In the genomic region with DNA sequence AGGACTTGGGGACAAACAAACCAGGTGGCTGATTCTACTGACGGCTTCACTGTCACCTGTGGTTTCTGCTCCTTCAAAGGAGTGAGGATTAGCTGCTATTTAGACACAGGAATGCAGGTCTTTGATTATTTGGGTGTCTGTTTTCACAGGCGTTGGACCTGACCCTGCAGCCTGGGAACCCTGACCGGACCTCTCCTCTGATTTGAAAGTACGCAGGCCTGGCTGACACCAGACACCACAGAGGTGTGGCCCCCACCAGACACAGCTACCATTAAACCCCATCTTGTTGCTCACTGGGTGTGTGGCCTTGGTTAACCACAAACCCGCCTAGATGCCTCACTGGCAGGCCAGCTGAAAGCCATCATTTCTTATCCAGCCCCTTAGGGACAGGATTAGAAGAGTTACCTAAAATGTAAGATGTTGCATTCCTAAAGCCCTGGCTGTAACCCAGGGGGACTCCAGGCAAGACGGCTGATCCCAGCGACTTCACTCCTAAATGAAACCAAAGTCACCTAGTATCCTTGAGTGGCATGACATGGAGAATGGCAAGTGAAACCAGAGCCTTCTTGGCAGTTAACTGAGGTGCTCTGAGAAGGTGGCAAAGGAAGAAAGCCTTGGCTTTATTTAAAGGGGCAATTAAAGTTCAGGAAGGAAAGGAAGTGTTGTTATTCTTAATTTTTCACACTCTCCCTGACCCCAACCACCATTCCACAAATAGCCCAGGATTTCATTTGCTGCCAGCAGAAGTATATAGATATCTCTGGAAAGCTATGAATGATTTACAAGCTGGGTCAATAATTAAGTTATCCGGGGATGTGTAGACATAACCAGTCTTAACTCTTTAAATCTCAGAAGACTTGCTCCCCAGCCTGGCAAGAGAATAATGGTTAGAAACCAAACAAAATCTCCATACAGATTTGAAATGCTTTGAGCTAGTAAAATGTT, we compare ENCODE assay signal across 9 cellular contexts.
DNase-seq lines count a peak whose midpoint lies in the region; ATAC-seq and TF ChIP-seq lines count a peak whose summit lies in the region.
"Had no signal": no experiment of that assay in that cellular context is flagged by ENCODE, and none has a peak within 500 bp of the region (broad histone marks: within the 10 kb centered on the region; RNA-seq: fewer than 3 reads in every experiment).

No MANE protein-coding gene starts in this region.

- no peak overlapping the region for H3K4me3 ChIP-seq in IMR-90 (ENCODE audit: insufficient read depth, low read depth, low read length)
- no peak overlapping the region for H3K4me3 ChIP-seq in epithelial cell of esophagus (ENCODE audit: low read length)
- H3K4me3 ChIP-seq in H7 (ENCODE audit: insufficient read depth, low read depth, low read length), result no peak overlapping the region

- H3K9me1 ChIP-seq in IMR-90 (ENCODE audit: insufficient read depth, low read length), result no peaks in the 10 kb centered on the region

- no peak overlapping the region for H2AK5ac ChIP-seq in IMR-90 (ENCODE audit: low read depth, low read length)

- H3K56ac ChIP-seq in IMR-90 (ENCODE audit: extremely low read depth, insufficient read depth, low read length), result no peak overlapping the region

- no peaks in the 10 kb centered on the region for H3K36me3 Mint-ChIP-seq in activated CD4-positive, alpha-beta memory T cell treated with anti-CD3 and anti-CD28 coated beads, Interleukin-2, amount 10 ng/mL, durations not matched to agents 7 days and 5 days (ENCODE audit: low read depth)
- H3K36me3 Mint-ChIP-seq in activated CD4-positive, alpha-beta memory T cell treated with anti-CD3 and anti-CD28 coated beads for 36 hours, result no peaks in the 10 kb centered on the region
- H3K36me3 Mint-ChIP-seq: CD4-positive, CD25-positive, alpha-beta regulatory T cell had no signal

- no TSS peak for BruUV-seq in IMR-90 (replicated peaks; lab: Mats Ljungman, UMichigan)

- peaks cover 2% of the 10 kb centered on the region; the same call in 1 of the 2 replicates for H3K4me1 ChIP-seq in IMR-90 (ENCODE audit: control insufficient read depth, insufficient read depth, low read length)

- TF ChIP-seq CTCF in IMR-90 (conservative IDR thresholded peaks at IDR 0.05; ENCODE audit: low read depth, low read length) (no peak), epithelial cell of esophagus (IDR thresholded peaks at IDR 0.05; ENCODE audit: insufficient read depth, low read depth, low read length, missing control alignments) (no peak)

- H3K36me3 ChIP-seq in IMR-90 (ENCODE audit: control insufficient read depth, insufficient read depth, low read length) (no peaks in the 10 kb centered on the region), H7 (replicated peaks; ENCODE audit: control insufficient read depth, insufficient read depth, low read length) (no peaks in the 10 kb centered on the region)

- H2AFZ ChIP-seq in IMR-90 (replicated peaks; ENCODE audit: low read length, poor library complexity), result no peak overlapping the region

- H3K4ac ChIP-seq in IMR-90 (ENCODE audit: low read depth, low read length), result no peak overlapping the region

- no peak overlapping the region for H3K9ac ChIP-seq in IMR-90 (ENCODE audit: low read depth, low read length)

- peaks cover 11% of the 10 kb centered on the region for H3K4me1 Mint-ChIP-seq in activated CD4-positive, alpha-beta memory T cell treated with anti-CD3 and anti-CD28 coated beads, Interleukin-2, amount 10 ng/mL, durations not matched to agents 7 days and 5 days
- H3K4me1 Mint-ChIP-seq in activated CD4-positive, alpha-beta memory T cell treated with anti-CD3 and anti-CD28 coated beads for 36 hours (ENCODE audit: low read depth), result no peaks in the 10 kb centered on the region
- H3K4me1 Mint-ChIP-seq: CD4-positive, CD25-positive, alpha-beta regulatory T cell had no signal

- in situ Hi-C loops in IMR-90 (cut with MboI; ENCODE audit: low sequenced_read_pairs), result no loop called here

- H2BK15ac ChIP-seq in IMR-90 (ENCODE audit: low read depth, low read length), result no peak overlapping the region

- TF ChIP-seq POLR2A in IMR-90 (IDR thresholded peaks at IDR 0.05; ENCODE audit: low read depth, low read length), result no peak

- no peak overlapping the region for H3K14ac ChIP-seq in IMR-90 (replicated peaks; ENCODE audit: low read depth, low read length)

- H3K9me3 Mint-ChIP-seq in activated CD4-positive, alpha-beta memory T cell treated with anti-CD3 and anti-CD28 coated beads, Interleukin-2, amount 10 ng/mL, durations not matched to agents 7 days and 5 days, result no peaks in the 10 kb centered on the region
- no peaks in the 10 kb centered on the region for H3K9me3 Mint-ChIP-seq in activated CD4-positive, alpha-beta memory T cell treated with anti-CD3 and anti-CD28 coated beads for 36 hours

- H3K27me3 ChIP-seq in IMR-90 (ENCODE audit: control insufficient read depth, insufficient read depth, low read length) (peaks cover 20% of the 10 kb centered on the region), H7 (ENCODE audit: control insufficient read depth, insufficient read depth, low read length) (no peaks in the 10 kb centered on the region)

- intact Hi-C loops in activated CD4-positive, alpha-beta memory T cell treated with anti-CD3 and anti-CD28 coated beads for 36 hours (cut with micrococcal nuclease), result no loop called here
- intact Hi-C loops in IMR-90 (cut with micrococcal nuclease), result no loop called here

- peak overlapping the region; percentile 10 for H2AK9ac ChIP-seq in IMR-90 (replicated peaks; ENCODE audit: low read depth, low read length, poor library complexity)

- H2BK20ac ChIP-seq in IMR-90 (ENCODE audit: low read depth, low read length), result no peak overlapping the region

- no peaks in the 10 kb centered on the region for H3K79me1 ChIP-seq in IMR-90 (ENCODE audit: low read depth in 1 of 2, low read length in 2 of 2)

- 0 out of 2 replicates have a peak overlapping the region, but pooled peaks have one; percentile 39 for H4K91ac ChIP-seq in IMR-90 (ENCODE audit: insufficient read depth, low read depth, low read length)

- H3K18ac ChIP-seq in IMR-90 (ENCODE audit: low read depth, low read length), result no peak overlapping the region

- peak overlapping the region; percentile 38 for H3K4me2 ChIP-seq in IMR-90 (ENCODE audit: low read depth, low read length)

- H3K9me3 ChIP-seq in IMR-90 (ENCODE audit: control insufficient read depth, insufficient read depth, low read length), result no peaks in the 10 kb centered on the region

- peaks cover 36% of the 10 kb centered on the region for H3K27me3 Mint-ChIP-seq in activated CD4-positive, alpha-beta memory T cell treated with anti-CD3 and anti-CD28 coated beads, Interleukin-2, amount 10 ng/mL, durations not matched to agents 7 days and 5 days
- peaks cover 12% of the 10 kb centered on the region for H3K27me3 Mint-ChIP-seq in activated CD4-positive, alpha-beta memory T cell treated with anti-CD3 and anti-CD28 coated beads for 36 hours

- no peak overlapping the region for H3K4me3 Mint-ChIP-seq in activated CD4-positive, alpha-beta memory T cell treated with anti-CD3 and anti-CD28 coated beads, Interleukin-2, amount 10 ng/mL, durations not matched to agents 7 days and 5 days
- H3K4me3 Mint-ChIP-seq in activated CD4-positive, alpha-beta memory T cell treated with anti-CD3 and anti-CD28 coated beads for 36 hours, result no peak overlapping the region
- H3K4me3 Mint-ChIP-seq: CD4-positive, CD25-positive, alpha-beta regulatory T cell had no signal

- dilution Hi-C loops in IMR-90 (cut with HindIII; ENCODE audit: low sequenced_read_pairs, unreplicated experiment), result no loop called here

- CTCF ChIA-PET in activated CD4-positive, alpha-beta memory T cell treated with anti-CD3 and anti-CD28 coated beads, Interleukin-2, amount 10 ng/mL, durations not matched to agents 7 days and 5 days (lab: Charles Lee), result no interaction called here
- CTCF ChIA-PET in activated CD4-positive, alpha-beta memory T cell treated with anti-CD3 and anti-CD28 coated beads for 36 hours (lab: Charles Lee), result no interaction called here
- CTCF ChIA-PET in IMR-90 (lab: Yijun Ruan, JAX), result no interaction called here

- no peaks in the 10 kb centered on the region for H4K20me1 ChIP-seq in IMR-90 (ENCODE audit: insufficient read depth, low read length)

- 17% methylated on average over 1 of the region's 8 CpGs; no CpG with 5 or more reads in 1 of the 2 experiments for WGBS in IMR-90 (ENCODE audit: extremely low coverage in 2 of 2, insufficient read length in 1 of 2), 2 experiments

- TF ChIP-seq RAD21 in IMR-90 (IDR thresholded peaks at IDR 0.05; ENCODE audit: low read length), result no peak

- no peak overlapping the region for H3K27ac ChIP-seq in IMR-90 (ENCODE audit: insufficient read depth, low read length)

- H2BK120ac ChIP-seq in IMR-90 (ENCODE audit: low read depth, low read length), result no peak overlapping the region

- no peak overlapping the region for H4K8ac ChIP-seq in IMR-90 (ENCODE audit: low read depth in 2 of 2, low read length in 2 of 2)

- H3K23ac ChIP-seq in IMR-90 (ENCODE audit: low read depth, low read length), result no peak overlapping the region

- H3K27ac Mint-ChIP-seq in activated CD4-positive, alpha-beta memory T cell treated with anti-CD3 and anti-CD28 coated beads, Interleukin-2, amount 10 ng/mL, durations not matched to agents 7 days and 5 days, result no peak overlapping the region
- no peak overlapping the region for H3K27ac Mint-ChIP-seq in activated CD4-positive, alpha-beta memory T cell treated with anti-CD3 and anti-CD28 coated beads for 36 hours
- H3K27ac Mint-ChIP-seq: CD4-positive, CD25-positive, alpha-beta regulatory T cell had no signal

- ATAC-seq in IMR-90 (ENCODE audit: low read depth), result peak; percentile 62; the same call in 1 of the 2 replicates
- no peak for ATAC-seq in stimulated activated naive CD8-positive, alpha-beta T cell treated with anti-CD3 and anti-CD28 coated beads, Interleukin-15, Interleukin-2, amounts not matched to agents 100 U/mL and 50 U/mL, for 24 hours

- peak; percentile 29 for DNase-seq in activated CD4-positive, alpha-beta memory T cell treated with anti-CD3 and anti-CD28 coated beads, Interleukin-2, amount 10 ng/mL, durations not matched to agents 7 days and 5 days
- DNase-seq in activated CD4-positive, alpha-beta memory T cell treated with anti-CD3 and anti-CD28 coated beads for 36 hours, result no peak
- DNase-seq in IMR-90 (peak; percentile 26), epithelial cell of esophagus (ENCODE audit: low read depth) (peak; percentile 87), cerebellar cortex (ENCODE audit: low spot score) (no peak), H7 (no peak)
- peak; percentile 7 for DNase-seq in stimulated activated naive CD8-positive, alpha-beta T cell treated with anti-CD3 and anti-CD28 coated beads, Interleukin-15, Interleukin-2, amounts not matched to agents 100 U/mL and 50 U/mL, for 24 hours
- DNase-seq in activated naive CD4-positive, alpha-beta T cell (lab: John Stamatoyannopoulos, UW), result no peak

- H2BK5ac ChIP-seq in IMR-90 (ENCODE audit: low read depth, low read length, poor library complexity, severe bottlenecking), result no peak overlapping the region

- H4K5ac ChIP-seq in IMR-90 (ENCODE audit: low read depth, low read length), result no peak overlapping the region

- POLR2A ChIA-PET in activated CD4-positive, alpha-beta memory T cell treated with anti-CD3 and anti-CD28 coated beads, Interleukin-2, amount 10 ng/mL, durations not matched to agents 7 days and 5 days (lab: Charles Lee), result no interaction called here
- POLR2A ChIA-PET in activated CD4-positive, alpha-beta memory T cell treated with anti-CD3 and anti-CD28 coated beads for 36 hours (lab: Charles Lee), result no interaction called here
- POLR2A ChIA-PET in IMR-90 (lab: Charles Lee; ENCODE audit: unreplicated experiment), result interaction anchor here (0.6 kb wide), 1 partner anchor 218 kb away, joined by 7 read pairs; no protein-coding TSS in a partner anchor

Comparison
In these comparisons a context has a peak if more than half of its experiments do, and no peak if none do; other contexts are left out.
1. DNase-seq: peak in activated CD4-positive, alpha-beta memory T cell treated with anti-CD3 and anti-CD28 coated beads, Interleukin-2, amount 10 ng/mL, durations not matched to agents 7 days and 5 days (single experiment), IMR-90 (single experiment), epithelial cell of esophagus (single experiment) and stimulated activated naive CD8-positive, alpha-beta T cell treated with anti-CD3 and anti-CD28 coated beads, Interleukin-15, Interleukin-2, amounts not matched to agents 100 U/mL and 50 U/mL, for 24 hours (single experiment); none in activated CD4-positive, alpha-beta memory T cell treated with anti-CD3 and anti-CD28 coated beads for 36 hours (single experiment), activated naive CD4-positive, alpha-beta T cell (0 of 4), cerebellar cortex (single experiment) and H7 (single experiment).